In the genomic region with DNA sequence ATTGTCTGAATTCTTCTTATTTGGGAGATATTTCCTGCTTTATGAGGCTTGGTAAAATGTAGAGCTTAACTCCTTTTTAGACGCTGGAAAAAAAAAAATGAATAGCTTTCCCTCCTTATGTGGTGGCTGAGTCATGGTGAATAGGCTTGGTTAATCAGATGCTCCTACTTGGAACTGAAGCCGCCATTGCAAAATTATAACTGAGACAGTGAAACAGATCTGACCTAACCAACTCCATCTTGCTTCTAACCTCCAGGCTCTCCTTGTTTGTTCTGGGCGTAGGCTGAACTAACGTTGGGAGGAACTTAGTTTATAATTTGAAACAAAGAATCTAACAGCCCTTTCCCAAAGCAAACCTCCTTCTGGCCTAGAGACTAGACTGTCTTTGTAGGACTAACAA, we compare ENCODE assay signal across 1 cellular context.
TF ChIP-seq lines count a peak whose summit lies in the region.

No MANE protein-coding gene starts in this region.

TF ChIP-seq in K562, 482 proteins besides CTCF, POLR2A, EP300 and RAD21 (continued from another document and continues in another):
- TF ChIP-seq, protein P1, sequence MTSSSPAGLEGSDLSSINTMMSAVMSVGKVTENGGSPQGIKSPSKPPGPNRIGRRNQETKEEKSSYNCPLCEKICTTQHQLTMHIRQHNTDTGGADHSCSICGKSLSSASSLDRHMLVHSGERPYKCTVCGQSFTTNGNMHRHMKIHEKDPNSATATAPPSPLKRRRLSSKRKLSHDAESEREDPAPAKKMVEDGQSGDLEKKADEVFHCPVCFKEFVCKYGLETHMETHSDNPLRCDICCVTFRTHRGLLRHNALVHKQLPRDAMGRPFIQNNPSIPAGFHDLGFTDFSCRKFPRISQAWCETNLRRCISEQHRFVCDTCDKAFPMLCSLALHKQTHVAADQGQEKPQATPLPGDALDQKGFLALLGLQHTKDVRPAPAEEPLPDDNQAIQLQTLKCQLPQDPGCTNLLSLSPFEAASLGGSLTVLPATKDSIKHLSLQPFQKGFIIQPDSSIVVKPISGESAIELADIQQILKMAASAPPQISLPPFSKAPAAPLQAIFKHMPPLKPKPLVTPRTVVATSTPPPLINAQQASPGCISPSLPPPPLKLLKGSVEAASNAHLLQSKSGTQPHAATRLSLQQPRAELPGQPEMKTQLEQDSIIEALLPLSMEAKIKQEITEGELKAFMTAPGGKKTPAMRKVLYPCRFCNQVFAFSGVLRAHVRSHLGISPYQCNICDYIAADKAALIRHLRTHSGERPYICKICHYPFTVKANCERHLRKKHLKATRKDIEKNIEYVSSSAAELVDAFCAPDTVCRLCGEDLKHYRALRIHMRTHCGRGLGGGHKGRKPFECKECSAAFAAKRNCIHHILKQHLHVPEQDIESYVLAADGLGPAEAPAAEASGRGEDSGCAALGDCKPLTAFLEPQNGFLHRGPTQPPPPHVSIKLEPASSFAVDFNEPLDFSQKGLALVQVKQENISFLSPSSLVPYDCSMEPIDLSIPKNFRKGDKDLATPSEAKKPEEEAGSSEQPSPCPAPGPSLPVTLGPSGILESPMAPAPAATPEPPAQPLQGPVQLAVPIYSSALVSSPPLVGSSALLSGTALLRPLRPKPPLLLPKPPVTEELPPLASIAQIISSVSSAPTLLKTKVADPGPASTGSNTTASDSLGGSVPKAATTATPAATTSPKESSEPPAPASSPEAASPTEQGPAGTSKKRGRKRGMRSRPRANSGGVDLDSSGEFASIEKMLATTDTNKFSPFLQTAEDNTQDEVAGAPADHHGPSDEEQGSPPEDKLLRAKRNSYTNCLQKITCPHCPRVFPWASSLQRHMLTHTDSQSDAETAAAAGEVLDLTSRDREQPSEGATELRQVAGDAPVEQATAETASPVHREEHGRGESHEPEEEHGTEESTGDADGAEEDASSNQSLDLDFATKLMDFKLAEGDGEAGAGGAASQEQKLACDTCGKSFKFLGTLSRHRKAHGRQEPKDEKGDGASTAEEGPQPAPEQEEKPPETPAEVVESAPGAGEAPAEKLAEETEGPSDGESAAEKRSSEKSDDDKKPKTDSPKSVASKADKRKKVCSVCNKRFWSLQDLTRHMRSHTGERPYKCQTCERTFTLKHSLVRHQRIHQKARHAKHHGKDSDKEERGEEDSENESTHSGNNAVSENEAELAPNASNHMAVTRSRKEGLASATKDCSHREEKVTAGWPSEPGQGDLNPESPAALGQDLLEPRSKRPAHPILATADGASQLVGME (CRISPR knock-in tag; IDR thresholded peaks at IDR 0.05), result peak; percentile 85
- TF ChIP-seq ZNF165 (CRISPR knock-in tag; IDR thresholded peaks at IDR 0.05; ENCODE audit: borderline replicate concordance) (no peak), NCOA4 (IDR thresholded peaks at IDR 0.05; ENCODE audit: partially characterized antibody) (no peak), CREM (IDR thresholded peaks at IDR 0.05; ENCODE audit: low read depth) (no peak), MAFK (IDR thresholded peaks at IDR 0.05; ENCODE audit: low read length) (peak; percentile 22; the same call in 1 of the 2 replicates), ELF1 (tag; IDR thresholded peaks at IDR 0.05) (no peak), TAF15 (IDR thresholded peaks at IDR 0.05; ENCODE audit: low read depth, low read length) (no peak), NFYB (IDR thresholded peaks at IDR 0.05; ENCODE audit: extremely low read depth, insufficient read length) (no peak), ZC3H4 (CRISPR knock-in tag; IDR thresholded peaks at IDR 0.05; ENCODE audit: borderline replicate concordance) (no peak), HDAC8 (tag; IDR thresholded peaks at IDR 0.05) (0 out of 2 replicates have a peak, but pooled peaks have one; percentile 63), NR2C2 (CRISPR knock-in tag; IDR thresholded peaks at IDR 0.05) (no peak), NR2C2 (tag; IDR thresholded peaks at IDR 0.05) (0 out of 2 replicates have a peak, but pooled peaks have one; percentile 28), MCM2 (IDR thresholded peaks at IDR 0.05; ENCODE audit: low read depth) (no peak), ZNF76 (CRISPR knock-in tag; IDR thresholded peaks at IDR 0.05; ENCODE audit: borderline replicate concordance) (peak; percentile 93), EHMT2 (IDR thresholded peaks at IDR 0.05) (peak; percentile 65; the same call in 1 of the 2 replicates), ZNF445 (CRISPR knock-in tag; IDR thresholded peaks at IDR 0.05; ENCODE audit: low read depth) (peak; percentile 91), ZNF324 (CRISPR knock-in tag; IDR thresholded peaks at IDR 0.05) (0 out of 2 replicates have a peak, but pooled peaks have one; percentile 32), GABPA (tag; conservative IDR thresholded peaks at IDR 0.05; ENCODE audit: low read depth) (0 out of 2 replicates have a peak, but pooled peaks have one; percentile 19), ZZZ3 (IDR thresholded peaks at IDR 0.05) (no peak), KLF6 (CRISPR knock-in tag; IDR thresholded peaks at IDR 0.05; ENCODE audit: borderline replicate concordance) (peak; percentile 96), ELF4 (CRISPR knock-in tag; IDR thresholded peaks at IDR 0.05) (peak; percentile 92), ZNF444 (CRISPR knock-in tag; IDR thresholded peaks at IDR 0.05) (peak; percentile 82), ZNF644 (tag; IDR thresholded peaks at IDR 0.05; ENCODE audit: low read depth) (peak; percentile 97), SETDB1 (IDR thresholded peaks at IDR 0.05; ENCODE audit: low read length) (no peak)
- TF ChIP-seq, protein P2, sequence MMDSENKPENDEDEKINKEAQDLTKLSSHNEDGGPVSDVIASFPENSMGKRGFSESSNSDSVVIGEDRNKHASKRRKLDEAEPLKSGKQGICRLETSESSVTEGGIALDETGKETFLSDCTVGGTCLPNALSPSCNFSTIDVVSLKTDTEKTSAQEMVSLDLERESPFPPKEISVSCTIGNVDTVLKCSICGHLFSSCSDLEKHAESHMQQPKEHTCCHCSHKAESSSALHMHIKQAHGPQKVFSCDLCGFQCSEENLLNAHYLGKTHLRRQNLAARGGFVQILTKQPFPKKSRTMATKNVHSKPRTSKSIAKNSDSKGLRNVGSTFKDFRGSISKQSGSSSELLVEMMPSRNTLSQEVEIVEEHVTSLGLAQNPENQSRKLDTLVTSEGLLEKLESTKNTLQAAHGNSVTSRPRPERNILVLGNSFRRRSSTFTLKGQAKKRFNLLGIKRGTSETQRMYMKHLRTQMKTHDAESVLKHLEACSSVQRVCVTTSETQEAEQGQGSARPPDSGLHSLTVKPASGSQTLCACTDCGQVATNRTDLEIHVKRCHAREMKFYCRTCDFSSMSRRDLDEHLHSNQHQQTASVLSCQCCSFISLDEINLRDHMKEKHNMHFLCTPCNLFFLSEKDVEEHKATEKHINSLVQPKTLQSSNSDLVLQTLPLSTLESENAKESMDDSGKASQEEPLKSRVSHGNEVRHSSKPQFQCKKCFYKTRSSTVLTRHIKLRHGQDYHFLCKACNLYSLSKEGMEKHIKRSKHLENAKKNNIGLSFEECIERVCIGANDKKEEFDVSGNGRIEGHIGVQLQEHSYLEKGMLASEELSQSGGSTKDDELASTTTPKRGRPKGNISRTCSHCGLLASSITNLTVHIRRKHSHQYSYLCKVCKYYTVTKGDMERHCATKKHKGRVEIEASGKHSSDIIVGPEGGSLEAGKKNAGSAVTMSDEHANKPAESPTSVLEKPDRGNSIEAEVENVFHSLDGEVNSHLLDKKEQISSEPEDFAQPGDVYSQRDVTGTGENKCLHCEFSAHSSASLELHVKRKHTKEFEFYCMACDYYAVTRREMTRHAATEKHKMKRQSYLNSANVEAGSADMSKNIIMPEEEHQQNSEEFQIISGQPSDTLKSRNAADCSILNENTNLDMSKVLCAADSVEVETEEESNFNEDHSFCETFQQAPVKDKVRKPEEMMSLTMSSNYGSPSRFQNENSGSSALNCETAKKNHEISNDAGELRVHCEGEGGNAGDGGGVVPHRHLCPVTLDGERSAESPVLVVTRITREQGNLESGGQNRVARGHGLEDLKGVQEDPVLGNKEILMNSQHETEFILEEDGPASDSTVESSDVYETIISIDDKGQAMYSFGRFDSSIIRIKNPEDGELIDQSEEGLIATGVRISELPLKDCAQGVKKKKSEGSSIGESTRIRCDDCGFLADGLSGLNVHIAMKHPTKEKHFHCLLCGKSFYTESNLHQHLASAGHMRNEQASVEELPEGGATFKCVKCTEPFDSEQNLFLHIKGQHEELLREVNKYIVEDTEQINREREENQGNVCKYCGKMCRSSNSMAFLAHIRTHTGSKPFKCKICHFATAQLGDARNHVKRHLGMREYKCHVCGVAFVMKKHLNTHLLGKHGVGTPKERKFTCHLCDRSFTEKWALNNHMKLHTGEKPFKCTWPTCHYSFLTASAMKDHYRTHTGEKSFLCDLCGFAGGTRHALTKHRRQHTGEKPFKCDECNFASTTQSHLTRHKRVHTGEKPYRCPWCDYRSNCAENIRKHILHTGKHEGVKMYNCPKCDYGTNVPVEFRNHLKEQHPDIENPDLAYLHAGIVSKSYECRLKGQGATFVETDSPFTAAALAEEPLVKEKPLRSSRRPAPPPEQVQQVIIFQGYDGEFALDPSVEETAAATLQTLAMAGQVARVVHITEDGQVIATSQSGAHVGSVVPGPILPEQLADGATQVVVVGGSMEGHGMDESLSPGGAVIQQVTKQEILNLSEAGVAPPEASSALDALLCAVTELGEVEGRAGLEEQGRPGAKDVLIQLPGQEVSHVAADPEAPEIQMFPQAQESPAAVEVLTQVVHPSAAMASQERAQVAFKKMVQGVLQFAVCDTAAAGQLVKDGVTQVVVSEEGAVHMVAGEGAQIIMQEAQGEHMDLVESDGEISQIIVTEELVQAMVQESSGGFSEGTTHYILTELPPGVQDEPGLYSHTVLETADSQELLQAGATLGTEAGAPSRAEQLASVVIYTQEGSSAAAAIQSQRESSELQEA (IDR thresholded peaks at IDR 0.05; ENCODE audit: low read depth), result no peak
- TF ChIP-seq, protein P3, sequence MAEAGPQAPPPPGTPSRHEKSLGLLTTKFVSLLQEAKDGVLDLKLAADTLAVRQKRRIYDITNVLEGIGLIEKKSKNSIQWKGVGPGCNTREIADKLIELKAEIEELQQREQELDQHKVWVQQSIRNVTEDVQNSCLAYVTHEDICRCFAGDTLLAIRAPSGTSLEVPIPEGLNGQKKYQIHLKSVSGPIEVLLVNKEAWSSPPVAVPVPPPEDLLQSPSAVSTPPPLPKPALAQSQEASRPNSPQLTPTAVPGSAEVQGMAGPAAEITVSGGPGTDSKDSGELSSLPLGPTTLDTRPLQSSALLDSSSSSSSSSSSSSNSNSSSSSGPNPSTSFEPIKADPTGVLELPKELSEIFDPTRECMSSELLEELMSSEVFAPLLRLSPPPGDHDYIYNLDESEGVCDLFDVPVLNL (CRISPR knock-in tag; IDR thresholded peaks at IDR 0.05; ENCODE audit: low read depth), result no peak
- TF ChIP-seq, protein P4, sequence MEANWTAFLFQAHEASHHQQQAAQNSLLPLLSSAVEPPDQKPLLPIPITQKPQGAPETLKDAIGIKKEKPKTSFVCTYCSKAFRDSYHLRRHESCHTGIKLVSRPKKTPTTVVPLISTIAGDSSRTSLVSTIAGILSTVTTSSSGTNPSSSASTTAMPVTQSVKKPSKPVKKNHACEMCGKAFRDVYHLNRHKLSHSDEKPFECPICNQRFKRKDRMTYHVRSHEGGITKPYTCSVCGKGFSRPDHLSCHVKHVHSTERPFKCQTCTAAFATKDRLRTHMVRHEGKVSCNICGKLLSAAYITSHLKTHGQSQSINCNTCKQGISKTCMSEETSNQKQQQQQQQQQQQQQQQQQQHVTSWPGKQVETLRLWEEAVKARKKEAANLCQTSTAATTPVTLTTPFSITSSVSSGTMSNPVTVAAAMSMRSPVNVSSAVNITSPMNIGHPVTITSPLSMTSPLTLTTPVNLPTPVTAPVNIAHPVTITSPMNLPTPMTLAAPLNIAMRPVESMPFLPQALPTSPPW (CRISPR knock-in tag; IDR thresholded peaks at IDR 0.05), result peak; percentile 52
- TF ChIP-seq, protein P5, sequence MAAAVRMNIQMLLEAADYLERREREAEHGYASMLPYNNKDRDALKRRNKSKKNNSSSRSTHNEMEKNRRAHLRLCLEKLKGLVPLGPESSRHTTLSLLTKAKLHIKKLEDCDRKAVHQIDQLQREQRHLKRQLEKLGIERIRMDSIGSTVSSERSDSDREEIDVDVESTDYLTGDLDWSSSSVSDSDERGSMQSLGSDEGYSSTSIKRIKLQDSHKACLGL (CRISPR knock-in tag; IDR thresholded peaks at IDR 0.05; ENCODE audit: borderline replicate concordance, poor library complexity, severe bottlenecking), result no peak
- TF ChIP-seq, protein P6, sequence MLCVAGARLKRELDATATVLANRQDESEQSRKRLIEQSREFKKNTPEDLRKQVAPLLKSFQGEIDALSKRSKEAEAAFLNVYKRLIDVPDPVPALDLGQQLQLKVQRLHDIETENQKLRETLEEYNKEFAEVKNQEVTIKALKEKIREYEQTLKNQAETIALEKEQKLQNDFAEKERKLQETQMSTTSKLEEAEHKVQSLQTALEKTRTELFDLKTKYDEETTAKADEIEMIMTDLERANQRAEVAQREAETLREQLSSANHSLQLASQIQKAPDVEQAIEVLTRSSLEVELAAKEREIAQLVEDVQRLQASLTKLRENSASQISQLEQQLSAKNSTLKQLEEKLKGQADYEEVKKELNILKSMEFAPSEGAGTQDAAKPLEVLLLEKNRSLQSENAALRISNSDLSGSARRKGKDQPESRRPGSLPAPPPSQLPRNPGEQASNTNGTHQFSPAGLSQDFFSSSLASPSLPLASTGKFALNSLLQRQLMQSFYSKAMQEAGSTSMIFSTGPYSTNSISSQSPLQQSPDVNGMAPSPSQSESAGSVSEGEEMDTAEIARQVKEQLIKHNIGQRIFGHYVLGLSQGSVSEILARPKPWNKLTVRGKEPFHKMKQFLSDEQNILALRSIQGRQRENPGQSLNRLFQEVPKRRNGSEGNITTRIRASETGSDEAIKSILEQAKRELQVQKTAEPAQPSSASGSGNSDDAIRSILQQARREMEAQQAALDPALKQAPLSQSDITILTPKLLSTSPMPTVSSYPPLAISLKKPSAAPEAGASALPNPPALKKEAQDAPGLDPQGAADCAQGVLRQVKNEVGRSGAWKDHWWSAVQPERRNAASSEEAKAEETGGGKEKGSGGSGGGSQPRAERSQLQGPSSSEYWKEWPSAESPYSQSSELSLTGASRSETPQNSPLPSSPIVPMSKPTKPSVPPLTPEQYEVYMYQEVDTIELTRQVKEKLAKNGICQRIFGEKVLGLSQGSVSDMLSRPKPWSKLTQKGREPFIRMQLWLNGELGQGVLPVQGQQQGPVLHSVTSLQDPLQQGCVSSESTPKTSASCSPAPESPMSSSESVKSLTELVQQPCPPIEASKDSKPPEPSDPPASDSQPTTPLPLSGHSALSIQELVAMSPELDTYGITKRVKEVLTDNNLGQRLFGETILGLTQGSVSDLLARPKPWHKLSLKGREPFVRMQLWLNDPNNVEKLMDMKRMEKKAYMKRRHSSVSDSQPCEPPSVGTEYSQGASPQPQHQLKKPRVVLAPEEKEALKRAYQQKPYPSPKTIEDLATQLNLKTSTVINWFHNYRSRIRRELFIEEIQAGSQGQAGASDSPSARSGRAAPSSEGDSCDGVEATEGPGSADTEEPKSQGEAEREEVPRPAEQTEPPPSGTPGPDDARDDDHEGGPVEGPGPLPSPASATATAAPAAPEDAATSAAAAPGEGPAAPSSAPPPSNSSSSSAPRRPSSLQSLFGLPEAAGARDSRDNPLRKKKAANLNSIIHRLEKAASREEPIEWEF (CRISPR knock-in tag; IDR thresholded peaks at IDR 0.05), result peak; percentile 90
- TF ChIP-seq, protein P7, sequence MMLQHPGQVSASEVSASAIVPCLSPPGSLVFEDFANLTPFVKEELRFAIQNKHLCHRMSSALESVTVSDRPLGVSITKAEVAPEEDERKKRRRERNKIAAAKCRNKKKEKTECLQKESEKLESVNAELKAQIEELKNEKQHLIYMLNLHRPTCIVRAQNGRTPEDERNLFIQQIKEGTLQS (IDR thresholded peaks at IDR 0.05), result no peak
- TF ChIP-seq, protein P7 (CRISPR knock-in tag; conservative IDR thresholded peaks at IDR 0.05), result no peak
